Comparison of ENCODE assay signal across 24 cellular contexts in genomic region chrX:79466636-79467035, GRCh38.
DNase-seq lines count a peak whose midpoint lies in the region; ATAC-seq, FAIRE-seq and TF ChIP-seq lines count a peak whose summit lies in the region.
"Had no signal": no experiment of that assay in that cellular context is flagged by ENCODE, and none has a peak within 500 bp of the region (broad histone marks: within the 10 kb centered on the region; RNA-seq: fewer than 3 reads in every experiment).

No MANE protein-coding gene starts in this region.

- no peak for TF ChIP-seq POLR2A in GM12878 (IDR thresholded peaks at IDR 0.05; ENCODE audit: low read depth, low read length)

- TF ChIP-seq EP300 in GM12878 (IDR thresholded peaks at IDR 0.05; ENCODE audit: borderline replicate concordance in 1 of 2, control insufficient read depth in 1 of 2, low read depth in 2 of 2, low read length in 2 of 2) = no peak

- H3K9ac ChIP-seq in GM12878 (ENCODE audit: control insufficient read depth, insufficient read depth, low read length) = no peak overlapping the region

- DNase-seq in GM12878 (ENCODE audit: low read depth, low spot score) (no peak), NOMO-1 (lab: John Stamatoyannopoulos, UW; ENCODE audit: unreplicated experiment in 2 of 2) (no peak), DMS79 (lab: John Stamatoyannopoulos, UW) (no peak), NCI-H446 (lab: John Stamatoyannopoulos, UW) (no peak)
- DNase-seq: DMS53, EL, GOT3, HCEC 1CT, KG1, MV-4-11, NCI-H1105 treated with DMSO at 0.1 percent for 48 hours, NCI-H2029 treated with DMSO at 0.1 percent for 48 hours, NCI-H345, NCI-H524 treated with DMSO at 0.1 percent for 48 hours, NCI-H82, PC-3, RPMI8226, SHP77 had no signal

- H3K27ac ChIP-seq in GM12878 (ENCODE audit: control insufficient read depth, insufficient read depth) = no peak overlapping the region
- H3K27ac ChIP-seq: A549, SK-N-MC had no signal

- BruUV-seq in GM12878 (replicated peaks; lab: Mats Ljungman, UMichigan) = no TSS peak

- CTCF ChIA-PET in GM12878 (lab: Yijun Ruan, JAX) = no interaction called here

- POLR2A ChIA-PET in GM12878 (lab: Charles Lee) = no interaction called here

- SMC1A ChIA-PET in GM12878 (lab: Charles Lee; ENCODE audit: uncharacterized antibody, unreplicated experiment) = no interaction called here

- no peaks in the 10 kb centered on the region for H3K4me1 ChIP-seq in GM12878 (ENCODE audit: control insufficient read depth, insufficient read depth, low read length)
- H3K4me1 ChIP-seq: A549 had no signal

- no peak overlapping the region for H3K4me2 ChIP-seq in GM12878 (ENCODE audit: control insufficient read depth, insufficient read depth)
- H3K4me2 ChIP-seq: A549 had no signal

- no peaks in the 10 kb centered on the region for H3K79me2 ChIP-seq in GM12878 (ENCODE audit: control insufficient read depth, insufficient read depth, low read length)

- intact Hi-C loops in GM12878 (cut with micrococcal nuclease; ENCODE audit: unreplicated experiment) = no loop called here

- TF ChIP-seq RAD21 in GM12878 (IDR thresholded peaks at IDR 0.05; ENCODE audit: insufficient read depth, low read depth, low read length) = no peak

- no peak for FAIRE-seq in GM12878 (lab: Jason Lieb, UNC)
- FAIRE-seq: A549, D721Med had no signal

- ATAC-seq in GM18907 (IDR thresholded peaks at IDR 0.05; ENCODE audit: unreplicated experiment) = peak; percentile 52
- peak; percentile 75 for ATAC-seq in HG02852 (IDR thresholded peaks at IDR 0.05; ENCODE audit: unreplicated experiment)
- ATAC-seq in HG03565 (IDR thresholded peaks at IDR 0.05; ENCODE audit: unreplicated experiment) = peak; percentile 74
- peak; percentile 33; the same call in 1 of the 3 replicates for ATAC-seq in GM12878
- ATAC-seq: A549, PC-3 had no signal

- in situ Hi-C loops in GM12878 (cut with MboI) = no loop called here

- H3K4me3 ChIP-seq in GM12878 = no peak overlapping the region
- H3K4me3 ChIP-seq: A549, SK-N-MC had no signal

- H2AFZ ChIP-seq in GM12878 (ENCODE audit: control insufficient read depth, low read depth, low read length) = no peak overlapping the region

- no peaks in the 10 kb centered on the region for H3K36me3 ChIP-seq in GM12878 (ENCODE audit: control insufficient read depth in 2 of 2, insufficient read depth in 2 of 2, low read length in 1 of 2)

- H3K9me3 ChIP-seq in GM12878 (replicated peaks; ENCODE audit: control insufficient read depth, insufficient read depth, low read length) = no peaks in the 10 kb centered on the region
- H3K9me3 ChIP-seq: A549 had no signal

- no peaks in the 10 kb centered on the region for H4K20me1 ChIP-seq in GM12878 (ENCODE audit: control insufficient read depth, insufficient read depth)

- no peaks in the 10 kb centered on the region for H3K27me3 ChIP-seq in GM12878 (replicated peaks in 1 of 2; ENCODE audit: control insufficient read depth in 2 of 2, insufficient read depth in 2 of 2, low read length in 1 of 2)

- RAD21 ChIA-PET in GM12878 (lab: Charles Lee; ENCODE audit: unreplicated experiment) = no interaction called here

- no peak for TF ChIP-seq CTCF in GM12878 (IDR thresholded peaks at IDR 0.05 in 2 of 3, conservative IDR thresholded peaks at IDR 0.05 in 1 of 3; ENCODE audit: control insufficient read depth in 2 of 3, extremely low read depth in 1 of 3, insufficient read depth in 1 of 3, low read depth in 3 of 3, low read length in 3 of 3)

TF ChIP-seq in GM12878, 131 proteins besides CTCF, POLR2A, EP300 and RAD21:
- TF ChIP-seq IRF4 (IDR thresholded peaks at IDR 0.05; ENCODE audit: low read depth, low read length) (no peak), TCF7 (IDR thresholded peaks at IDR 0.05; ENCODE audit: borderline replicate concordance) (no peak), SUZ12 (IDR thresholded peaks at IDR 0.05; ENCODE audit: unreplicated experiment) (no peak), EED (IDR thresholded peaks at IDR 0.05; ENCODE audit: low read depth) (no peak), BCL11A (IDR thresholded peaks at IDR 0.05; ENCODE audit: low read depth, low read length) (no peak), FOS (IDR thresholded peaks at IDR 0.05; ENCODE audit: borderline replicate concordance, extremely low read depth, insufficient read length) (no peak), MTA2 (IDR thresholded peaks at IDR 0.05; ENCODE audit: low read depth) (no peak), LARP7 (IDR thresholded peaks at IDR 0.05) (no peak), BMI1 (IDR thresholded peaks at IDR 0.05; ENCODE audit: borderline replicate concordance) (no peak), E2F4 (IDR thresholded peaks at IDR 0.05; ENCODE audit: low read depth, low read length) (no peak), RCOR1 (conservative IDR thresholded peaks at IDR 0.05; ENCODE audit: low read depth, low read length) (no peak), ZBTB4 (CRISPR knock-in tag; IDR thresholded peaks at IDR 0.05) (no peak), ATF2 (IDR thresholded peaks at IDR 0.05; ENCODE audit: low read length) (no peak), MAX (IDR thresholded peaks at IDR 0.05; ENCODE audit: low read depth, low read length) (no peak), MLLT1 (IDR thresholded peaks at IDR 0.05) (no peak), POU2F2 (IDR thresholded peaks at IDR 0.05; ENCODE audit: borderline replicate concordance, low read depth, low read length) (no peak), DPF2 (IDR thresholded peaks at IDR 0.05) (no peak), NFIC (IDR thresholded peaks at IDR 0.05; ENCODE audit: low read depth, low read length) (no peak)
